ENCODE assay signal across 19 cellular contexts in genomic region chr4:8739820-8740665, GRCh38.
DNase-seq lines count a peak whose midpoint lies in the region; ATAC-seq and TF ChIP-seq lines count a peak whose summit lies in the region.
"Had no signal": no experiment of that assay in that cellular context is flagged by ENCODE, and none has a peak within 500 bp of the region (broad histone marks: within the 10 kb centered on the region; RNA-seq: fewer than 3 reads in every experiment).

No MANE protein-coding gene starts in this region.

- H3K23ac ChIP-seq in neuronal stem cell (ENCODE audit: low read depth, low read length, poor library complexity) = no peak overlapping the region

- no peak for TF ChIP-seq POLR2A in heart left ventricle (IDR thresholded peaks at IDR 0.05)

- H3K36me3 ChIP-seq in right atrium auricular region (no peaks in the 10 kb centered on the region), heart left ventricle (no peaks in the 10 kb centered on the region), neuronal stem cell (replicated peaks in 1 of 2; ENCODE audit: control insufficient read depth in 2 of 2, insufficient read depth in 2 of 2, low read length in 2 of 2) (no peaks in the 10 kb centered on the region)
- H3K36me3 ChIP-seq: BLaER1, HAP-1 had no signal

- H3K9me3 ChIP-seq in right atrium auricular region (no peaks in the 10 kb centered on the region), heart left ventricle (no peaks in the 10 kb centered on the region), neuronal stem cell (replicated peaks in 1 of 2; ENCODE audit: control insufficient read depth in 2 of 2, insufficient read depth in 1 of 2, low read depth in 1 of 2, low read length in 2 of 2) (peaks cover 0 to 2% of the 10 kb centered on the region in 2 donors)
- H3K9me3 ChIP-seq: BLaER1, HAP-1 had no signal

- H2BK12ac ChIP-seq in neuronal stem cell (ENCODE audit: low read length) = peak overlapping the region; percentile 59

- H3K9ac ChIP-seq in neuronal stem cell (ENCODE audit: low read depth, low read length, poor library complexity) = no peak overlapping the region
- H3K9ac ChIP-seq: BLaER1 had no signal

- no peak for ATAC-seq in heart left ventricle
- no peak for ATAC-seq in HG03280 (IDR thresholded peaks at IDR 0.05; ENCODE audit: unreplicated experiment)
- no peak for ATAC-seq in GM19328 (IDR thresholded peaks at IDR 0.05; ENCODE audit: unreplicated experiment)
- no peak for ATAC-seq in GM21528 (IDR thresholded peaks at IDR 0.05; ENCODE audit: low FRiP score, unreplicated experiment)
- ATAC-seq: activated CD4-positive, alpha-beta T cell treated with anti-CD3 and anti-CD28 coated beads for 36 hours had no signal

- no peak overlapping the region for H3K14ac ChIP-seq in neuronal stem cell (ENCODE audit: low read length)

- no peaks in the 10 kb centered on the region for H3K27me3 ChIP-seq in right atrium auricular region
- H3K27me3 ChIP-seq in heart left ventricle = peaks cover 0 to 29% (median 4%) of the 10 kb centered on the region in 9 donors
- peaks cover 0 to 33% (median 5%) of the 10 kb centered on the region in 45 donors for H3K27me3 ChIP-seq in dorsolateral prefrontal cortex
- H3K27me3 ChIP-seq in neuronal stem cell (ENCODE audit: control insufficient read depth in 3 of 3, insufficient read depth in 3 of 3, low read depth in 1 of 3, low read length in 3 of 3) = no peaks in the 10 kb centered on the region
- H3K27me3 ChIP-seq: BLaER1 had no signal

- no peak overlapping the region for H4K91ac ChIP-seq in neuronal stem cell (ENCODE audit: low read depth, low read length, poor library complexity)

- no peak overlapping the region for H3K4ac ChIP-seq in neuronal stem cell (ENCODE audit: low read length)

- 68 to 78% (median 69%) methylated on average over 22 to 23 of the region's 23 CpGs for WGBS in heart left ventricle, 4 donors
- WGBS in neuronal stem cell (ENCODE audit: extremely low coverage in 2 of 2, insufficient read length in 2 of 2, insufficient replicate concordance in 1 of 2), 2 donors = no CpG with 5 or more reads among the region's 23 CpGs

- DNase-seq in right atrium auricular region (ENCODE audit: low spot score) = peak; percentile 47
- no peak for DNase-seq in heart left ventricle
- peak in 7 of 10 donors; percentile 11 to 38 (median 28) for DNase-seq in dorsolateral prefrontal cortex
- no peak for DNase-seq in neuronal stem cell (ENCODE audit: low spot score)
- DNase-seq in NCI-H2029 (lab: John Stamatoyannopoulos, UW) = no peak
- DNase-seq: activated CD4-positive, alpha-beta T cell treated with anti-CD3 and anti-CD28 coated beads for 36 hours; activated naive CD8-positive, alpha-beta T cell treated with anti-CD3 and anti-CD28 coated beads for 36 hours; EL; foreskin fibroblast; NCI-H146; NCI-H2171 treated with DMSO at 0.1 percent for 48 hours; NCI-H526 treated with DMSO at 0.1 percent for 48 hours; trophoblast cell had no signal

- peak overlapping the region; percentile 84 for H3K18ac ChIP-seq in neuronal stem cell (ENCODE audit: low read length)

- no peaks in the 10 kb centered on the region for H3K4me1 ChIP-seq in right atrium auricular region
- no peaks in the 10 kb centered on the region for H3K4me1 ChIP-seq in heart left ventricle
- H3K4me1 ChIP-seq in neuronal stem cell (ENCODE audit: control insufficient read depth in 2 of 2, insufficient read depth in 1 of 2, low read depth in 1 of 2, low read length in 2 of 2) = peaks cover 0 to 20% of the 10 kb centered on the region in 2 donors
- H3K4me1 ChIP-seq: BLaER1, HAP-1 had no signal

- H2AFZ ChIP-seq in neuronal stem cell (ENCODE audit: low read length) = no peak overlapping the region

- no peak overlapping the region for H4K8ac ChIP-seq in neuronal stem cell (ENCODE audit: low read depth, low read length)

- no peak overlapping the region for H2BK15ac ChIP-seq in neuronal stem cell (ENCODE audit: low read length)

- no peaks in the 10 kb centered on the region for H3K79me1 ChIP-seq in neuronal stem cell (ENCODE audit: low read depth, low read length)

- H2AK5ac ChIP-seq in neuronal stem cell (ENCODE audit: low read depth, low read length) = no peak overlapping the region

- H3K27ac ChIP-seq in right atrium auricular region (no peak overlapping the region), heart left ventricle (no peak overlapping the region), dorsolateral prefrontal cortex (no peak overlapping the region), neuronal stem cell (replicated peaks; ENCODE audit: low read length) (no peak overlapping the region)
- H3K27ac ChIP-seq: BLaER1, epithelial cell of prostate had no signal

- H3K4me3 ChIP-seq in right atrium auricular region (no peak overlapping the region), heart left ventricle (no peak overlapping the region), dorsolateral prefrontal cortex (no peak overlapping the region), neuronal stem cell (ENCODE audit: low read length in 2 of 2) (no peak overlapping the region)
- H3K4me3 ChIP-seq: BLaER1, HAP-1 had no signal

- H2BK120ac ChIP-seq in neuronal stem cell (ENCODE audit: low read depth, low read length) = no peak overlapping the region

- TF ChIP-seq CTCF in right atrium auricular region (IDR thresholded peaks at IDR 0.05) = no peak
- no peak for TF ChIP-seq CTCF in heart left ventricle (IDR thresholded peaks at IDR 0.05)
- TF ChIP-seq CTCF in dorsolateral prefrontal cortex (IDR thresholded peaks at IDR 0.05 in 54 of 56, conservative IDR thresholded peaks at IDR 0.05 in 2 of 56; ENCODE audit: low read depth in 1 of 56, partially characterized antibody in 56 of 56) = no peak

- peak overlapping the region; percentile 69 for H2BK5ac ChIP-seq in neuronal stem cell (ENCODE audit: low read length)

- H3K4me2 ChIP-seq in neuronal stem cell (ENCODE audit: insufficient read depth, low read length, poor library complexity, severe bottlenecking) = peak overlapping the region; percentile 29
- H3K4me2 ChIP-seq: BLaER1 had no signal

- intact Hi-C loops in heart left ventricle (cut with DNase I) (no loop called here), dorsolateral prefrontal cortex (cut with DNase I) (no loop called here)

Comparison
In these comparisons a context has a peak if more than half of its experiments do, and no peak if none do; other contexts are left out.
1. DNase-seq: peak in right atrium auricular region (single experiment) and dorsolateral prefrontal cortex (7 of 10); none in heart left ventricle (0 of 5), neuronal stem cell (single experiment) and NCI-H2029 (single experiment).